1 cellular context compared by ENCODE assay signal in the genomic region with DNA sequence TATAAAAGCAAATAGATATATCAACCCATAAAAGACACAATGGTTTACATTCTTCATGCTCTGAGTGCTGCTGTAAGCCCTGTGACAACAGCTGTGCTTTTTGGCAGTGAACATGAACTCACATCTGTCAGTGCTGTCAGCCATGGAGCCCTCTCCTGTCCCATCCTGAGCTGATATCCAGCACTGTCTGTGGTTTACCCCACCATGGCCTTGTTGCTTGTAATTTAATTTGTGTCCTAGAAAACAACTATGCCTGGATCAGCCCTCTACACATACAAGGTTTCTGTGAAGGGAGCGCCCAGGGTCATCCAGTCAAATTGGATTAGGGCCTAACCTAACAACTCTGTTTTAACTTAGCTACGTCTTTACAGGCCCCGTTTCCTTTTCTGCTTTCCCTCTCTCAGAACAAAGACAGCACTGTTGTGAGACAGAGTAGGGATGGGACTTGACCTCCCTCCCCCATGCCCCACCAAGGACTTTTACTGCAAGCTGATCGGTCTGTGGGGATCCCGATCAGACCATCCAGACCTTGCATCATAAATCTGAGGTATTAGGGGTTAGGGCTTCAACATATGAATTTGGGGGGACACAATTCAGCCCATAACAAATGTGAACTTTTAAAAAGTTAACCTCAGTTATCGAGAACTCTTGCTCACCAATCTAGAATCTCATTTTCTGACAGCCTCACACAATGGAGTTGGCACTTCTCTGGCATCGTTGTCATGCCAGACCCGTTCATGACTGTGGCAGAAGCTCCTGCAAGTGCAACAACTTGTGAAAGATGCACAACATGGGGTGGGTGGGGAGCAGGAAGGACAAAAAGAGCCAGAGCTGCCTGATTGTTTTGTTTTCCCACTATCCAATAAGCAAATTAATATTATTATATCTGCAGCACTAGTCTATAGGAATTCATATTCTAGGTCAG.
TF ChIP-seq lines count a peak whose summit lies in the region.

No MANE protein-coding gene starts in this region.

TF ChIP-seq in HepG2, 621 proteins besides CTCF, POLR2A, EP300 and RAD21 (continued from another document and continues in another):
- TF ChIP-seq, protein P1, sequence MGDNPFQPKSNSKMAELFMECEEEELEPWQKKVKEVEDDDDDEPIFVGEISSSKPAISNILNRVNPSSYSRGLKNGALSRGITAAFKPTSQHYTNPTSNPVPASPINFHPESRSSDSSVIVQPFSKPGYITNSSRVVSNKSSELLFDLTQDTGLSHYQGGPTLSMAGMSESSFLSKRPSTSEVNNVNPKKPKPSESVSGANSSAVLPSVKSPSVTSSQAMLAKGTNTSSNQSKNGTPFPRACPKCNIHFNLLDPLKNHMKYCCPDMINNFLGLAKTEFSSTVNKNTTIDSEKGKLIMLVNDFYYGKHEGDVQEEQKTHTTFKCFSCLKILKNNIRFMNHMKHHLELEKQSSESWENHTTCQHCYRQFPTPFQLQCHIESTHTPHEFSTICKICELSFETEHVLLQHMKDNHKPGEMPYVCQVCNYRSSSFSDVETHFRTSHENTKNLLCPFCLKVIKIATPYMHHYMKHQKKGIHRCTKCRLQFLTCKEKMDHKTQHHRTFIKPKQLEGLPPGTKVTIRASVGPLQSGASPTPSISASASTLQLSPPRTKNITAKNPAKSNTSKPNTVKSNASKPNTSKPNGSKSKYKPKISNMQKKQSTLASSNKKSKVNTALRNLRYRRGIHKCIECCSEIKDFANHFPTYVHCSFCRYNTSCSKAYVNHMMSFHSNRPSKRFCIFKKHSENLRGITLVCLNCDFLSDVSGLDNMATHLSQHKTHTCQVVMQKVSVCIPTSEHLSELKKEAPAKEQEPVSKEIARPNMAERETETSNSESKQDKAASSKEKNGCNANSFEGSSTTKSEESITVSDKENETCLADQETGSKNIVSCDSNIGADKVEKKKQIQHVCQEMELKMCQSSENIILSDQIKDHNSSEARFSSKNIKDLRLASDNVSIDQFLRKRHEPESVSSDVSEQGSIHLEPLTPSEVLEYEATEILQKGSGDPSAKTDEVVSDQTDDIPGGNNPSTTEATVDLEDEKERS (CRISPR knock-in tag; IDR thresholded peaks at IDR 0.05) = no peak
- no peak for TF ChIP-seq SOX6 (IDR thresholded peaks at IDR 0.05)
- peak; percentile 68 for TF ChIP-seq SOX6 (CRISPR knock-in tag; IDR thresholded peaks at IDR 0.05)
- TF ChIP-seq, protein P2, sequence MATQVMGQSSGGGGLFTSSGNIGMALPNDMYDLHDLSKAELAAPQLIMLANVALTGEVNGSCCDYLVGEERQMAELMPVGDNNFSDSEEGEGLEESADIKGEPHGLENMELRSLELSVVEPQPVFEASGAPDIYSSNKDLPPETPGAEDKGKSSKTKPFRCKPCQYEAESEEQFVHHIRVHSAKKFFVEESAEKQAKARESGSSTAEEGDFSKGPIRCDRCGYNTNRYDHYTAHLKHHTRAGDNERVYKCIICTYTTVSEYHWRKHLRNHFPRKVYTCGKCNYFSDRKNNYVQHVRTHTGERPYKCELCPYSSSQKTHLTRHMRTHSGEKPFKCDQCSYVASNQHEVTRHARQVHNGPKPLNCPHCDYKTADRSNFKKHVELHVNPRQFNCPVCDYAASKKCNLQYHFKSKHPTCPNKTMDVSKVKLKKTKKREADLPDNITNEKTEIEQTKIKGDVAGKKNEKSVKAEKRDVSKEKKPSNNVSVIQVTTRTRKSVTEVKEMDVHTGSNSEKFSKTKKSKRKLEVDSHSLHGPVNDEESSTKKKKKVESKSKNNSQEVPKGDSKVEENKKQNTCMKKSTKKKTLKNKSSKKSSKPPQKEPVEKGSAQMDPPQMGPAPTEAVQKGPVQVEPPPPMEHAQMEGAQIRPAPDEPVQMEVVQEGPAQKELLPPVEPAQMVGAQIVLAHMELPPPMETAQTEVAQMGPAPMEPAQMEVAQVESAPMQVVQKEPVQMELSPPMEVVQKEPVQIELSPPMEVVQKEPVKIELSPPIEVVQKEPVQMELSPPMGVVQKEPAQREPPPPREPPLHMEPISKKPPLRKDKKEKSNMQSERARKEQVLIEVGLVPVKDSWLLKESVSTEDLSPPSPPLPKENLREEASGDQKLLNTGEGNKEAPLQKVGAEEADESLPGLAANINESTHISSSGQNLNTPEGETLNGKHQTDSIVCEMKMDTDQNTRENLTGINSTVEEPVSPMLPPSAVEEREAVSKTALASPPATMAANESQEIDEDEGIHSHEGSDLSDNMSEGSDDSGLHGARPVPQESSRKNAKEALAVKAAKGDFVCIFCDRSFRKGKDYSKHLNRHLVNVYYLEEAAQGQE (IDR thresholded peaks at IDR 0.05; ENCODE audit: borderline replicate concordance in 1 of 2, low read depth in 1 of 2, low read length in 2 of 2) = 0 out of 4 replicates have a peak, but pooled peaks of 1 of the 2 experiments have one; percentile 11
- TF ChIP-seq NCOA5 (CRISPR knock-in tag; IDR thresholded peaks at IDR 0.05) = no peak
- TF ChIP-seq ZNF317 (CRISPR knock-in tag; IDR thresholded peaks at IDR 0.05) = no peak
- TF ChIP-seq CBX1 (IDR thresholded peaks at IDR 0.05; ENCODE audit: low read depth) = no peak
- no peak for TF ChIP-seq ZNF816 (CRISPR knock-in tag; IDR thresholded peaks at IDR 0.05; ENCODE audit: borderline replicate concordance)
- no peak for TF ChIP-seq ZNF362 (CRISPR knock-in tag; IDR thresholded peaks at IDR 0.05; ENCODE audit: borderline replicate concordance)
- TF ChIP-seq MTF1 (CRISPR knock-in tag; IDR thresholded peaks at IDR 0.05) = no peak
- TF ChIP-seq, protein P3, sequence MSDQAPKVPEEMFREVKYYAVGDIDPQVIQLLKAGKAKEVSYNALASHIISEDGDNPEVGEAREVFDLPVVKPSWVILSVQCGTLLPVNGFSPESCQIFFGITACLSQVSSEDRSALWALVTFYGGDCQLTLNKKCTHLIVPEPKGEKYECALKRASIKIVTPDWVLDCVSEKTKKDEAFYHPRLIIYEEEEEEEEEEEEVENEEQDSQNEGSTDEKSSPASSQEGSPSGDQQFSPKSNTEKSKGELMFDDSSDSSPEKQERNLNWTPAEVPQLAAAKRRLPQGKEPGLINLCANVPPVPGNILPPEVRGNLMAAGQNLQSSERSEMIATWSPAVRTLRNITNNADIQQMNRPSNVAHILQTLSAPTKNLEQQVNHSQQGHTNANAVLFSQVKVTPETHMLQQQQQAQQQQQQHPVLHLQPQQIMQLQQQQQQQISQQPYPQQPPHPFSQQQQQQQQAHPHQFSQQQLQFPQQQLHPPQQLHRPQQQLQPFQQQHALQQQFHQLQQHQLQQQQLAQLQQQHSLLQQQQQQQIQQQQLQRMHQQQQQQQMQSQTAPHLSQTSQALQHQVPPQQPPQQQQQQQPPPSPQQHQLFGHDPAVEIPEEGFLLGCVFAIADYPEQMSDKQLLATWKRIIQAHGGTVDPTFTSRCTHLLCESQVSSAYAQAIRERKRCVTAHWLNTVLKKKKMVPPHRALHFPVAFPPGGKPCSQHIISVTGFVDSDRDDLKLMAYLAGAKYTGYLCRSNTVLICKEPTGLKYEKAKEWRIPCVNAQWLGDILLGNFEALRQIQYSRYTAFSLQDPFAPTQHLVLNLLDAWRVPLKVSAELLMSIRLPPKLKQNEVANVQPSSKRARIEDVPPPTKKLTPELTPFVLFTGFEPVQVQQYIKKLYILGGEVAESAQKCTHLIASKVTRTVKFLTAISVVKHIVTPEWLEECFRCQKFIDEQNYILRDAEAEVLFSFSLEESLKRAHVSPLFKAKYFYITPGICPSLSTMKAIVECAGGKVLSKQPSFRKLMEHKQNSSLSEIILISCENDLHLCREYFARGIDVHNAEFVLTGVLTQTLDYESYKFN (CRISPR knock-in tag; conservative IDR thresholded peaks at IDR 0.05) = peak; percentile 56
- peak; percentile 31; the same call in 1 of the 2 replicates for TF ChIP-seq NCOA2 (CRISPR knock-in tag; IDR thresholded peaks at IDR 0.05)
- TF ChIP-seq, protein P4, sequence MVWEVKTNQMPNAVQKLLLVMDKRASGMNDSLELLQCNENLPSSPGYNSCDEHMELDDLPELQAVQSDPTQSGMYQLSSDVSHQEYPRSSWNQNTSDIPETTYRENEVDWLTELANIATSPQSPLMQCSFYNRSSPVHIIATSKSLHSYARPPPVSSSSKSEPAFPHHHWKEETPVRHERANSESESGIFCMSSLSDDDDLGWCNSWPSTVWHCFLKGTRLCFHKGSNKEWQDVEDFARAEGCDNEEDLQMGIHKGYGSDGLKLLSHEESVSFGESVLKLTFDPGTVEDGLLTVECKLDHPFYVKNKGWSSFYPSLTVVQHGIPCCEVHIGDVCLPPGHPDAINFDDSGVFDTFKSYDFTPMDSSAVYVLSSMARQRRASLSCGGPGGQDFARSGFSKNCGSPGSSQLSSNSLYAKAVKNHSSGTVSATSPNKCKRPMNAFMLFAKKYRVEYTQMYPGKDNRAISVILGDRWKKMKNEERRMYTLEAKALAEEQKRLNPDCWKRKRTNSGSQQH (CRISPR knock-in tag; IDR thresholded peaks at IDR 0.05; ENCODE audit: low read depth) = no peak
- TF ChIP-seq PITX1 (CRISPR knock-in tag; IDR thresholded peaks at IDR 0.05) = no peak; the same call in none of the 2 replicates
- no peak for TF ChIP-seq PAWR (CRISPR knock-in tag; IDR thresholded peaks at IDR 0.05; ENCODE audit: borderline replicate concordance)
- no peak for TF ChIP-seq E2F1 (CRISPR knock-in tag; IDR thresholded peaks at IDR 0.05)
- TF ChIP-seq MAFK (conservative IDR thresholded peaks at IDR 0.05 in 1 of 2, IDR thresholded peaks at IDR 0.05 in 1 of 2; ENCODE audit: low read length in 2 of 2) = no peak
- no peak for TF ChIP-seq ZNF263 (CRISPR knock-in tag; IDR thresholded peaks at IDR 0.05)
- TF ChIP-seq, protein P5, sequence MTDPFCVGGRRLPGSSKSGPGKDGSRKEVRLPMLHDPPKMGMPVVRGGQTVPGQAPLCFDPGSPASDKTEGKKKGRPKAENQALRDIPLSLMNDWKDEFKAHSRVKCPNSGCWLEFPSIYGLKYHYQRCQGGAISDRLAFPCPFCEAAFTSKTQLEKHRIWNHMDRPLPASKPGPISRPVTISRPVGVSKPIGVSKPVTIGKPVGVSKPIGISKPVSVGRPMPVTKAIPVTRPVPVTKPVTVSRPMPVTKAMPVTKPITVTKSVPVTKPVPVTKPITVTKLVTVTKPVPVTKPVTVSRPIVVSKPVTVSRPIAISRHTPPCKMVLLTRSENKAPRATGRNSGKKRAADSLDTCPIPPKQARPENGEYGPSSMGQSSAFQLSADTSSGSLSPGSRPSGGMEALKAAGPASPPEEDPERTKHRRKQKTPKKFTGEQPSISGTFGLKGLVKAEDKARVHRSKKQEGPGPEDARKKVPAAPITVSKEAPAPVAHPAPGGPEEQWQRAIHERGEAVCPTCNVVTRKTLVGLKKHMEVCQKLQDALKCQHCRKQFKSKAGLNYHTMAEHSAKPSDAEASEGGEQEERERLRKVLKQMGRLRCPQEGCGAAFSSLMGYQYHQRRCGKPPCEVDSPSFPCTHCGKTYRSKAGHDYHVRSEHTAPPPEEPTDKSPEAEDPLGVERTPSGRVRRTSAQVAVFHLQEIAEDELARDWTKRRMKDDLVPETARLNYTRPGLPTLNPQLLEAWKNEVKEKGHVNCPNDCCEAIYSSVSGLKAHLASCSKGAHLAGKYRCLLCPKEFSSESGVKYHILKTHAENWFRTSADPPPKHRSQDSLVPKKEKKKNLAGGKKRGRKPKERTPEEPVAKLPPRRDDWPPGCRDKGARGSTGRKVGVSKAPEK (CRISPR knock-in tag; IDR thresholded peaks at IDR 0.05; ENCODE audit: borderline replicate concordance) = no peak
- no peak for TF ChIP-seq HOXA9 (CRISPR knock-in tag; IDR thresholded peaks at IDR 0.05; ENCODE audit: borderline replicate concordance)
- peak in 1 of 2 experiments; percentile 63; a peak in 1 of 4 replicates for TF ChIP-seq ATF4 (CRISPR knock-in tag; IDR thresholded peaks at IDR 0.05)
- no peak for TF ChIP-seq PAX8 (CRISPR knock-in tag; IDR thresholded peaks at IDR 0.05; ENCODE audit: borderline replicate concordance)
- TF ChIP-seq KLF13 (CRISPR knock-in tag; IDR thresholded peaks at IDR 0.05) = no peak
- no peak for TF ChIP-seq MZF1 (CRISPR knock-in tag; IDR thresholded peaks at IDR 0.05; ENCODE audit: borderline replicate concordance)
- TF ChIP-seq, protein P6, sequence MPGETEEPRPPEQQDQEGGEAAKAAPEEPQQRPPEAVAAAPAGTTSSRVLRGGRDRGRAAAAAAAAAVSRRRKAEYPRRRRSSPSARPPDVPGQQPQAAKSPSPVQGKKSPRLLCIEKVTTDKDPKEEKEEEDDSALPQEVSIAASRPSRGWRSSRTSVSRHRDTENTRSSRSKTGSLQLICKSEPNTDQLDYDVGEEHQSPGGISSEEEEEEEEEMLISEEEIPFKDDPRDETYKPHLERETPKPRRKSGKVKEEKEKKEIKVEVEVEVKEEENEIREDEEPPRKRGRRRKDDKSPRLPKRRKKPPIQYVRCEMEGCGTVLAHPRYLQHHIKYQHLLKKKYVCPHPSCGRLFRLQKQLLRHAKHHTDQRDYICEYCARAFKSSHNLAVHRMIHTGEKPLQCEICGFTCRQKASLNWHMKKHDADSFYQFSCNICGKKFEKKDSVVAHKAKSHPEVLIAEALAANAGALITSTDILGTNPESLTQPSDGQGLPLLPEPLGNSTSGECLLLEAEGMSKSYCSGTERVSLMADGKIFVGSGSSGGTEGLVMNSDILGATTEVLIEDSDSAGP (CRISPR knock-in tag; IDR thresholded peaks at IDR 0.05; ENCODE audit: borderline replicate concordance) = no peak
- TF ChIP-seq, protein P7, sequence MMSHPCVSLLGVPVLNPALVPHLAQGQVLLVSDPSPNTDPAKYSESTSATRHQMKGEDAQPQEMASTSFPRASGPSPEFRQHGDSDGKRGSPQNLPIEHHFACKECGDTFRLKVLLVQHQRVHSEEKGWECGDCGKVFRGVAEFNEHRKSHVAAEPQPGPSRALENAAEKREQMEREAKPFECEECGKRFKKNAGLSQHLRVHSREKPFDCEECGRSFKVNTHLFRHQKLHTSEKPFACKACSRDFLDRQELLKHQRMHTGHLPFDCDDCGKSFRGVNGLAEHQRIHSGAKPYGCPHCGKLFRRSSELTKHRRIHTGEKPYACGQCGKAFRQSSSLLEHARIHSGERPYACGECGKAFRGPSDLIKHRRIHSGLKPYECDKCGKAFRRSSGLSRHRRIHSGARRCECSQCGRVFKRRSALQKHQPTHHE (CRISPR knock-in tag; IDR thresholded peaks at IDR 0.05; ENCODE audit: borderline replicate concordance) = no peak
- TF ChIP-seq ZNF44 (CRISPR knock-in tag; IDR thresholded peaks at IDR 0.05) = no peak
